Comparison of ENCODE assay signal across 15 cellular contexts in the genomic region with DNA sequence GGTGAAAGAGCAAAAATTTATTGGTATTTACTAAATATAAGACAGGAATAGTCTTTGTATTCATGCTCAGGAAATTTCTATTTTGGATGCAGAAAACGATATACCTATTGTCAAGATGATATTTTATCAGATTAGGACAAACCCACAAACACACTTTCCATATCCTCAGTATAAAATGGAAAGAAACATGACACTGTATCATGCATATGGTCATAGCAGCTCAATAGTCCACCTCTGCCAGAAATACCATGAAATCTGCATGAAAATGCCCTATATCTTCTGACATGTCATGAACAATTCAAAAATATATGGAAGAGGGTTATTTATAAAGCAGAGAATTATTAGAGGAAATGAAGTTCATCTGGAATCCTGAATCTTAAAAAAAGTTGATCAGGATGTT. TPM values are rescaled to one million over a fixed set of nuclear protein-coding genes. Genes with fewer than 3 reads are reported as not detected.
DNase-seq lines count a peak whose midpoint lies in the region; ATAC-seq and TF ChIP-seq lines count a peak whose summit lies in the region.
"Had no signal": no experiment of that assay in that cellular context is flagged by ENCODE, and none has a peak within 500 bp of the region (broad histone marks: within the 10 kb centered on the region; RNA-seq: fewer than 3 reads in every experiment).

No MANE protein-coding gene starts in this region.

- no peak overlapping the region for H2BK12ac ChIP-seq in mesenchymal stem cell (ENCODE audit: low read length in 2 of 2)

- no peak overlapping the region for H3K4ac ChIP-seq in mesenchymal stem cell (ENCODE audit: low read depth in 1 of 2, low read length in 2 of 2)

- no peak overlapping the region for H2BK120ac ChIP-seq in mesenchymal stem cell (ENCODE audit: low read depth, low read length)

- H3K9ac ChIP-seq in mesenchymal stem cell (ENCODE audit: low read length): peak overlapping the region; percentile 59

- peak overlapping the region; percentile 65 for H3K4me2 ChIP-seq in PC-9
- no peak overlapping the region for H3K4me2 ChIP-seq in mesenchymal stem cell (ENCODE audit: low read length, poor library complexity, severe bottlenecking)

- H3K36me3 ChIP-seq in PC-9 (ENCODE audit: low read depth) (no peaks in the 10 kb centered on the region), mesenchymal stem cell (ENCODE audit: control insufficient read depth in 1 of 2, insufficient read depth in 2 of 2, low read depth in 1 of 2, low read length in 2 of 2) (no peaks in the 10 kb centered on the region), thyroid gland (no peaks in the 10 kb centered on the region)
- H3K36me3 ChIP-seq: BE2C had no signal

- H4K8ac ChIP-seq in mesenchymal stem cell (ENCODE audit: low read length): no peak overlapping the region

- H3F3A ChIP-seq in PC-9 (ENCODE audit: insufficient read depth, low read depth): peaks cover 57% of the 10 kb centered on the region

- H3K27ac ChIP-seq in PC-9 (peak overlapping the region; percentile 98), caudate nucleus (ENCODE audit: low read depth, low read length) (peak overlapping the region; percentile 19), mesenchymal stem cell (ENCODE audit: low read length, poor library complexity, severe bottlenecking) (no peak overlapping the region), thyroid gland (peak overlapping the region in 2 of 3 donors; percentile 69 to 85)

- no peaks in the 10 kb centered on the region for H3K9me3 ChIP-seq in PC-9 (ENCODE audit: insufficient read depth, low read depth)
- no peaks in the 10 kb centered on the region for H3K9me3 ChIP-seq in mesenchymal stem cell (ENCODE audit: control insufficient read depth, low read length)
- H3K9me3 ChIP-seq in thyroid gland: no peaks in the 10 kb centered on the region
- H3K9me3 ChIP-seq: BE2C had no signal

- WGBS in mesenchymal stem cell: no CpG with 5 or more reads among the region's 1 CpG
- 60 to 83% methylated on average over 1 of the region's 1 CpG for WGBS in thyroid gland, 2 donors

- H3K4me1 ChIP-seq in PC-9 (replicated peaks; ENCODE audit: insufficient read depth): peaks cover 92% of the 10 kb centered on the region
- H3K4me1 ChIP-seq in mesenchymal stem cell (ENCODE audit: control insufficient read depth, insufficient read depth, low read depth, low read length): peaks cover 1% of the 10 kb centered on the region
- peaks cover 27 to 47% of the 10 kb centered on the region in 2 donors for H3K4me1 ChIP-seq in thyroid gland

- no peaks in the 10 kb centered on the region for H3K79me2 ChIP-seq in PC-9 (ENCODE audit: low read depth)

- no peak overlapping the region for H3K18ac ChIP-seq in mesenchymal stem cell (ENCODE audit: low read depth in 1 of 2, low read length in 2 of 2)

- no TSS peak for BruUV-seq in PC-9 (replicated peaks; lab: Mats Ljungman, UMichigan)

- H3K27me3 ChIP-seq in PC-9 (ENCODE audit: insufficient read depth, low read depth) (no peaks in the 10 kb centered on the region), mesenchymal stem cell (ENCODE audit: control insufficient read depth in 1 of 2, insufficient read depth in 1 of 2, low read length in 2 of 2) (no peaks in the 10 kb centered on the region), thyroid gland (no peaks in the 10 kb centered on the region)
- H3K27me3 ChIP-seq: BE2C had no signal

- H4K91ac ChIP-seq in mesenchymal stem cell (ENCODE audit: low read length): no peak overlapping the region

- H2BK15ac ChIP-seq in mesenchymal stem cell (ENCODE audit: low read depth, poor library complexity, severe bottlenecking): no peak overlapping the region

- CTCF ChIA-PET in PC-9 (lab: Charles Lee): no interaction called here

- H3K14ac ChIP-seq in mesenchymal stem cell (ENCODE audit: low read length in 2 of 2): no peak overlapping the region

- no peak overlapping the region for H3K23ac ChIP-seq in mesenchymal stem cell (ENCODE audit: low read length in 2 of 2)

- H3K4me3 ChIP-seq in PC-9 (no peak overlapping the region), mesenchymal stem cell (ENCODE audit: insufficient read depth in 1 of 2, low read depth in 1 of 2, low read length in 2 of 2) (no peak overlapping the region), thyroid gland (replicated peaks in 1 of 3) (no peak overlapping the region)

- intact Hi-C loops in PC-9 (cut with micrococcal nuclease; ENCODE audit: unreplicated experiment): loop anchor here (10.0 kb wide), 1 partner anchor 750 kb away; no protein-coding TSS in a partner anchor
- intact Hi-C loops in thyroid gland (cut with DNase I): no loop called here
- intact Hi-C loops in posterior cingulate gyrus (cut with DNase I): no loop called here

- H2AFZ ChIP-seq in PC-9 (no peak overlapping the region), mesenchymal stem cell (ENCODE audit: low read depth, low read length) (no peak overlapping the region)

- POLR2A ChIA-PET in PC-9 (lab: Charles Lee; ENCODE audit: unreplicated experiment): interaction anchor here (0.5 to 0.6 kb wide), 2 partner anchors 21 to 41 kb away, joined by 3 read pairs; no protein-coding TSS in a partner anchor

- TF ChIP-seq CTCF in PC-9 (conservative IDR thresholded peaks at IDR 0.05): no peak
- no peak for TF ChIP-seq CTCF in thyroid gland (IDR thresholded peaks at IDR 0.05)

- TF ChIP-seq POLR2A in thyroid gland (IDR thresholded peaks at IDR 0.05): no peak

- no peaks in the 10 kb centered on the region for H4K20me1 ChIP-seq in PC-9 (ENCODE audit: insufficient read depth)

- DNase-seq in PC-9: no peak
- no peak for DNase-seq in caudate nucleus (lab: John Stamatoyannopoulos, UW)
- peak; percentile 20 for DNase-seq in mesenchymal stem cell
- no peak for DNase-seq in thyroid gland
- DNase-seq in posterior cingulate gyrus: no peak
- no peak for DNase-seq in NCI-H1105 (lab: John Stamatoyannopoulos, UW)
- DNase-seq: activated CD4-positive, alpha-beta T cell treated with anti-CD3 and anti-CD28 coated beads for 4 hours; activated naive CD4-positive, alpha-beta T cell treated with Interleukin-2 at 50 U/mL for 16 hours; BE2C; DMS 273 treated with DMSO at 0.1 percent for 48 hours; effector CD8-positive, alpha-beta T cell; NCI-H1105 treated with DMSO at 0.1 percent for 48 hours; NCI-H2171; stimulated activated naive CD8-positive, alpha-beta T cell treated with anti-CD3 and anti-CD28 coated beads, Interleukin-15, Interleukin-2, amounts not matched to agents 100 U/mL and 50 U/mL, for 24 hours had no signal

- H3K9me2 ChIP-seq in PC-9 (ENCODE audit: insufficient read depth): no peaks in the 10 kb centered on the region

- ATAC-seq in GM18502 (IDR thresholded peaks at IDR 0.05; ENCODE audit: poor library complexity, unreplicated experiment): no peak
- ATAC-seq: stimulated activated naive CD8-positive, alpha-beta T cell treated with anti-CD3 and anti-CD28 coated beads, Interleukin-15, Interleukin-2, amounts not matched to agents 100 U/mL and 50 U/mL, for 24 hours had no signal

- no peak overlapping the region for H2BK5ac ChIP-seq in mesenchymal stem cell (ENCODE audit: low read depth, low read length, poor library complexity, severe bottlenecking)

- no peak overlapping the region for H2AK5ac ChIP-seq in mesenchymal stem cell (ENCODE audit: low read length, severe bottlenecking)

- no peaks in the 10 kb centered on the region for H3K79me1 ChIP-seq in mesenchymal stem cell (replicated peaks; ENCODE audit: low read length, poor library complexity, severe bottlenecking)

RNA-seq across cellular contexts. Expression of gene HINT3, which starts 11.7 kb away (rescaled TPM):
- total RNA-seq in PC-9 (2021): 13.6 and 14.4 TPM in 2 replicates
- polyA plus RNA-seq in mesenchymal stem cell (2013, experiment 1 of 2): 11.7 TPM
- 11.6 TPM for polyA plus RNA-seq in mesenchymal stem cell (2013, experiment 2 of 2)
- 10 to 100 TPM; 21.5 to 32.5 (median 26.3) TPM for total RNA-seq in thyroid gland

RNA-seq across cellular contexts. Expression of gene TRMT11, which starts 41.4 kb away (rescaled TPM):
- total RNA-seq in PC-9 (2021) (24.2 and 26.0 TPM in 2 replicates), thyroid gland (10 to 100 TPM; 27.6 to 45.3 (median 36.4) TPM)
- polyA plus RNA-seq in mesenchymal stem cell (2013, experiment 1 of 2): 9.7 TPM
- 9.9 TPM for polyA plus RNA-seq in mesenchymal stem cell (2013, experiment 2 of 2)
